Comparison of ENCODE assay signal across 6 cellular contexts in genomic region chr2:27407798-27408491, GRCh38.
DNase-seq lines count a peak whose midpoint lies in the region; ATAC-seq and TF ChIP-seq lines count a peak whose summit lies in the region.

No MANE protein-coding gene starts in this region.

- peak overlapping the region; percentile 99 for H3K9ac ChIP-seq in SU-DHL-6 (ENCODE audit: low read length)

- H3K4me3 ChIP-seq in SU-DHL-6 (ENCODE audit: insufficient read depth, low read length, poor library complexity, severe bottlenecking) (peak overlapping the region; percentile 98), iPS-18c (ENCODE audit: insufficient read depth, low read depth, low read length) (peak overlapping the region; percentile 93)

- H3K27me3 ChIP-seq in SU-DHL-6 (ENCODE audit: low read length) = no peaks in the 10 kb centered on the region

- H3K79me2 ChIP-seq in SU-DHL-6 (ENCODE audit: insufficient read depth, low read length) = peaks cover 65% of the 10 kb centered on the region

- no peaks in the 10 kb centered on the region for H3K9me2 ChIP-seq in SU-DHL-6 (replicated peaks; ENCODE audit: insufficient read depth, low read length)

- ATAC-seq in HG03342 (IDR thresholded peaks at IDR 0.05; ENCODE audit: unreplicated experiment) (no peak), GM21529 (IDR thresholded peaks at IDR 0.05; ENCODE audit: unreplicated experiment) (no peak)

- no peak overlapping the region for H2AFZ ChIP-seq in SU-DHL-6 (ENCODE audit: low read depth, low read length, severe bottlenecking)

- peaks cover 22% of the 10 kb centered on the region for H4K20me1 ChIP-seq in SU-DHL-6 (ENCODE audit: low read depth, low read length)

- DNase-seq in AG08396 (ENCODE audit: low spot score) (peak; percentile 46), HPDE6-E6E7 (ENCODE audit: extremely low spot score) (peak; percentile 38)

- no peak for TF ChIP-seq CTCF in SU-DHL-6 (IDR thresholded peaks at IDR 0.05; ENCODE audit: insufficient read depth, low read length, poor library complexity, severe bottlenecking)

- H3K9me3 ChIP-seq in SU-DHL-6 (ENCODE audit: insufficient read depth, low read length) (no peaks in the 10 kb centered on the region), iPS-18c (ENCODE audit: control insufficient read depth, insufficient read depth, low read length) (peaks cover 2% of the 10 kb centered on the region)

- peak overlapping the region; percentile 100 for H3K4me2 ChIP-seq in SU-DHL-6 (ENCODE audit: low read depth, low read length, poor library complexity, severe bottlenecking)

- peaks cover 5% of the 10 kb centered on the region; the same call in 1 of the 2 replicates for H3F3A ChIP-seq in SU-DHL-6 (ENCODE audit: insufficient read depth)

- peaks cover 10% of the 10 kb centered on the region for H3K36me3 ChIP-seq in SU-DHL-6 (ENCODE audit: low read length)

- peak overlapping the region; percentile 70; the same call in 1 of the 2 replicates for H3K27ac ChIP-seq in SU-DHL-6 (ENCODE audit: low read depth, low read length)
